ENCODE assay signal across 7 cellular contexts in the genomic region with DNA sequence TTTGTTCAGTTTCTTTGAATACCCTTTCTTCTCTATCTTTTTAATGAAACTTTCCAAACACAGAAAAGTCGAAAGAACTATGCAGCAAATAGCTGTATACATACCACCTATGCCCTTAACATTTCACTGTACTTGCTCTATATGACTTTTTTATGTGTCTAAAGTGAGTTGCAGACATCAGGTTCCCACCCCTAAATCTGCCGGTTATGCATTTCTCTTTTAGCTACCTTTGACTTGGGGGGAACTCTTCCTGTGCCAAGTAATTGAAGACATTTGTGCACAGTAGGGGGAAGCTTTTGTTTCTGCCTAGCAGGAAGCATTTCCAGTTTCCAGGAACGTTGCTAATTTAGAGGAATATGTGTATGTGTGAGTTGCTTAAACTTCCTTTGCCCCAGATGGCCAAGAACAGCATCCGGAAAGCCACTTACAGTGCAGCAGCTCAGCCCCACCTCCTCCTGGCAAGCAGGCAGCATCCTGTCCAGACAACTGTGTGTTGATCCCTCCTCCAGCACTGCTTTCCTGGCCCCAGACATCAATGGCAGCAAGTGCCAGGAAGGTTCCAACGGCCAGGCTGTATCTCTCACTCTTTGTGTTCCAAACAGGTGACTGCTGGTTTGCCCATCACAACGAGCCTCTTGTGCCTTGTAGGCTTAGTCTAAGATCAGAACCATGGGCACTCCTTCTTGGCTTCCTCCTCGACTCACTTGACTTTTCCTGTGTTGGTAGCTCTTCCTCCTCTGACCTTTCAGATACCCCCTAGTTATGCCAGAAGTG. TPM values are rescaled to one million over a fixed set of nuclear protein-coding genes. Genes with fewer than 3 reads are reported as not detected.
DNase-seq lines count a peak whose midpoint lies in the region; ATAC-seq and TF ChIP-seq lines count a peak whose summit lies in the region.

No MANE protein-coding gene starts in this region.

- H3K9me3 Mint-ChIP-seq in GM23338: peaks cover 12% of the 10 kb centered on the region; the same call in 2 of the 3 replicates
- H3K9me3 Mint-ChIP-seq in activated CD8-positive, alpha-beta memory T cell treated with anti-CD3 and anti-CD28 coated beads, Interleukin-2, amount 10 ng/mL, durations not matched to agents 7 days and 5 days (ENCODE audit: low read depth): peaks cover 2% of the 10 kb centered on the region
- no peaks in the 10 kb centered on the region for H3K9me3 Mint-ChIP-seq in stimulated activated effector memory CD8-positive, alpha-beta T cell treated with anti-CD3 and anti-CD28 coated beads, Interleukin-12 subunit alpha, Interleukin-12 subunit beta, amount 100 ng/mL, for 72 hours

- no peak overlapping the region; the same call in 1 of the 2 replicates for H3K27ac Mint-ChIP-seq in GM23338
- H3K27ac Mint-ChIP-seq in activated CD8-positive, alpha-beta memory T cell treated with anti-CD3 and anti-CD28 coated beads, Interleukin-2, amount 10 ng/mL, durations not matched to agents 7 days and 5 days: peak overlapping the region; percentile 78
- peak overlapping the region; percentile 74 for H3K27ac Mint-ChIP-seq in stimulated activated effector memory CD8-positive, alpha-beta T cell treated with anti-CD3 and anti-CD28 coated beads, Interleukin-12 subunit alpha, Interleukin-12 subunit beta, amount 100 ng/mL, for 72 hours

- intact Hi-C loops in left cardiac atrium (cut with DNase I): no loop called here

- peak; percentile 74 for DNase-seq in GM23338 (ENCODE audit: low spot score)
- DNase-seq in activated CD8-positive, alpha-beta memory T cell treated with anti-CD3 and anti-CD28 coated beads, Interleukin-2, amount 10 ng/mL, durations not matched to agents 7 days and 5 days: peak; percentile 56
- peak; percentile 87 for DNase-seq in left cardiac atrium
- DNase-seq in stimulated activated effector memory CD8-positive, alpha-beta T cell treated with anti-CD3 and anti-CD28 coated beads, Interleukin-12 subunit alpha, Interleukin-12 subunit beta, amount 100 ng/mL, for 72 hours (ENCODE audit: low spot score in 2 of 2): no peak

- peaks cover 7% of the 10 kb centered on the region; the same call in 2 of the 3 replicates for H3K36me3 Mint-ChIP-seq in GM23338 (ENCODE audit: low read depth)
- peaks cover 2% of the 10 kb centered on the region for H3K36me3 Mint-ChIP-seq in activated CD8-positive, alpha-beta memory T cell treated with anti-CD3 and anti-CD28 coated beads, Interleukin-2, amount 10 ng/mL, durations not matched to agents 7 days and 5 days
- H3K36me3 Mint-ChIP-seq in stimulated activated effector memory CD8-positive, alpha-beta T cell treated with anti-CD3 and anti-CD28 coated beads, Interleukin-12 subunit alpha, Interleukin-12 subunit beta, amount 100 ng/mL, for 72 hours: peaks cover 1% of the 10 kb centered on the region

- no peak overlapping the region for H3K4me3 ChIP-seq in GM23338

- H3K4me2 ChIP-seq in GM23338: peak overlapping the region; percentile 56

- peak overlapping the region; percentile 33 for H3K27ac ChIP-seq in GM23338 (ENCODE audit: low read depth)

- CTCF ChIA-PET in activated CD8-positive, alpha-beta memory T cell treated with anti-CD3 and anti-CD28 coated beads, Interleukin-2, amount 10 ng/mL, durations not matched to agents 7 days and 5 days (lab: Charles Lee): interaction anchor here (0.6 to 2.3 kb wide), 7 partner anchors 12 to 81 kb away, joined by 3 to 11 read pairs (median 4); no protein-coding TSS in a partner anchor

- H3K4me3 Mint-ChIP-seq in GM23338: peak overlapping the region; percentile 21; the same call in 2 of the 3 replicates
- peak overlapping the region; percentile 51 for H3K4me3 Mint-ChIP-seq in activated CD8-positive, alpha-beta memory T cell treated with anti-CD3 and anti-CD28 coated beads, Interleukin-2, amount 10 ng/mL, durations not matched to agents 7 days and 5 days
- peak overlapping the region; percentile 65 for H3K4me3 Mint-ChIP-seq in stimulated activated effector memory CD8-positive, alpha-beta T cell treated with anti-CD3 and anti-CD28 coated beads, Interleukin-12 subunit alpha, Interleukin-12 subunit beta, amount 100 ng/mL, for 72 hours

- H3K27me3 Mint-ChIP-seq in GM23338 (ENCODE audit: insufficient read depth, low read depth, poor library complexity): peaks cover 2% of the 10 kb centered on the region
- peaks cover 3% of the 10 kb centered on the region for H3K27me3 Mint-ChIP-seq in activated CD8-positive, alpha-beta memory T cell treated with anti-CD3 and anti-CD28 coated beads, Interleukin-2, amount 10 ng/mL, durations not matched to agents 7 days and 5 days

- H3K27me3 ChIP-seq in GM23338 (ENCODE audit: insufficient read depth): no peaks in the 10 kb centered on the region

- H3K4me1 ChIP-seq in GM23338 (ENCODE audit: insufficient read depth): peaks cover 11% of the 10 kb centered on the region

- H4K20me1 ChIP-seq in GM23338 (replicated peaks; ENCODE audit: insufficient read depth): no peaks in the 10 kb centered on the region

- no peaks in the 10 kb centered on the region for H3F3A ChIP-seq in GM23338 (replicated peaks; ENCODE audit: low read depth)

- peak in 1 of 2 experiments; percentile 28; a peak in 2 of 4 replicates for TF ChIP-seq CTCF in GM23338 (conservative IDR thresholded peaks at IDR 0.05; ENCODE audit: low read depth in 2 of 2)

- 0 out of 2 replicates have a peak, but pooled peaks cover 3% of the 10 kb centered on the region for H3K36me3 ChIP-seq in GM23338 (ENCODE audit: insufficient read depth)

- no peaks in the 10 kb centered on the region for H3K79me2 ChIP-seq in GM23338 (replicated peaks; ENCODE audit: insufficient read depth)

- peaks cover 14% of the 10 kb centered on the region for H3K4me1 Mint-ChIP-seq in GM23338
- H3K4me1 Mint-ChIP-seq in activated CD8-positive, alpha-beta memory T cell treated with anti-CD3 and anti-CD28 coated beads, Interleukin-2, amount 10 ng/mL, durations not matched to agents 7 days and 5 days: peaks cover 23% of the 10 kb centered on the region
- H3K4me1 Mint-ChIP-seq in stimulated activated effector memory CD8-positive, alpha-beta T cell treated with anti-CD3 and anti-CD28 coated beads, Interleukin-12 subunit alpha, Interleukin-12 subunit beta, amount 100 ng/mL, for 72 hours: peaks cover 29% of the 10 kb centered on the region

- peak; percentile 92 for ATAC-seq in GM23338
- ATAC-seq in activated CD8-positive, alpha-beta memory T cell treated with anti-CD3 and anti-CD28 coated beads, Interleukin-2, amount 10 ng/mL, durations not matched to agents 7 days and 5 days: peak; percentile 83
- peak; percentile 96 to 99 for ATAC-seq in left cardiac atrium
- peak; percentile 72 for ATAC-seq in stimulated activated effector memory CD8-positive, alpha-beta T cell treated with anti-CD3 and anti-CD28 coated beads, Interleukin-12 subunit alpha, Interleukin-12 subunit beta, amount 100 ng/mL, for 72 hours
- no peak for ATAC-seq in GM19463 (IDR thresholded peaks at IDR 0.05; ENCODE audit: unreplicated experiment)
- ATAC-seq in GM21390 (IDR thresholded peaks at IDR 0.05; ENCODE audit: unreplicated experiment): no peak
- no peak for ATAC-seq in HG03280 (IDR thresholded peaks at IDR 0.05; ENCODE audit: unreplicated experiment)

- H2AFZ ChIP-seq in GM23338: peak overlapping the region; percentile 38; the same call in 1 of the 2 replicates

- H3K9me2 ChIP-seq in GM23338 (ENCODE audit: insufficient read depth): no peaks in the 10 kb centered on the region

RNA-seq across cellular contexts. Expression of a gene that starts 14.7 kb away (rescaled TPM):
- 141 and 174 TPM in 2 replicates for total RNA-seq in GM23338 (2014; rRNA removed; shearing (Covaris generic))
- 122 and 125 TPM in 2 replicates for polyA plus RNA-seq in GM23338 (2016; fragmentation: Nextera tagmentation; extraction: Ambion mirVana)
- total RNA-seq in activated CD8-positive, alpha-beta memory T cell treated with anti-CD3 and anti-CD28 coated beads, Interleukin-2, amount 10 ng/mL, durations not matched to agents 7 days and 5 days: 100 to 1,000 TPM; 109 to 127 TPM
- 10 to 100 TPM; 29.2 to 45.5 TPM for total RNA-seq in left cardiac atrium

RNA-seq across cellular contexts. Expression of a gene that starts 21.4 kb away (rescaled TPM):
- 8.8 and 12.8 TPM in 2 replicates for total RNA-seq in GM23338 (2014; rRNA removed; shearing (Covaris generic))
- polyA plus RNA-seq in GM23338 (2016; fragmentation: Nextera tagmentation; extraction: Ambion mirVana): 1.3 and 1.6 TPM in 2 replicates
- total RNA-seq in activated CD8-positive, alpha-beta memory T cell treated with anti-CD3 and anti-CD28 coated beads, Interleukin-2, amount 10 ng/mL, durations not matched to agents 7 days and 5 days: 10 to 100 TPM; 13.5 to 15.3 TPM
- 1 to 10 TPM; 3.1 to 5.5 TPM for total RNA-seq in left cardiac atrium

RNA-seq across cellular contexts. Expression of a gene that starts 44.8 kb away (rescaled TPM):
- total RNA-seq in GM23338 (2014; rRNA removed; shearing (Covaris generic)): 3.4 and 4.8 TPM in 2 replicates
- polyA plus RNA-seq in GM23338 (2016; fragmentation: Nextera tagmentation; extraction: Ambion mirVana): 1.7 and 1.8 TPM in 2 replicates
- total RNA-seq in activated CD8-positive, alpha-beta memory T cell treated with anti-CD3 and anti-CD28 coated beads, Interleukin-2, amount 10 ng/mL, durations not matched to agents 7 days and 5 days: under 1 TPM; 0.26 to 0.37 TPM
- 100 to 1,000 TPM in 1 of 2 donors, 10 to 100 TPM in 1; 73.6 to 163 TPM for total RNA-seq in left cardiac atrium

RNA-seq across cellular contexts. Expression of a gene that starts 56.1 kb away (rescaled TPM):
- total RNA-seq in GM23338 (2014; rRNA removed; shearing (Covaris generic)): 16.2 and 17.4 TPM in 2 replicates
- 14.0 and 14.6 TPM in 2 replicates for polyA plus RNA-seq in GM23338 (2016; fragmentation: Nextera tagmentation; extraction: Ambion mirVana)
- total RNA-seq in activated CD8-positive, alpha-beta memory T cell treated with anti-CD3 and anti-CD28 coated beads, Interleukin-2, amount 10 ng/mL, durations not matched to agents 7 days and 5 days: not detected
- 1 to 10 TPM; 5.6 to 7.2 TPM for total RNA-seq in left cardiac atrium

RNA-seq across cellular contexts. Expression of a gene that starts 58.7 kb away (rescaled TPM):
- 4.0 and 18.7 TPM in 2 replicates for total RNA-seq in GM23338 (2014; rRNA removed; shearing (Covaris generic))
- polyA plus RNA-seq in GM23338 (2016; fragmentation: Nextera tagmentation; extraction: Ambion mirVana): 3.3 and 4.1 TPM in 2 replicates
- total RNA-seq in activated CD8-positive, alpha-beta memory T cell treated with anti-CD3 and anti-CD28 coated beads, Interleukin-2, amount 10 ng/mL, durations not matched to agents 7 days and 5 days: 1 to 10 TPM; 2.7 TPM
- total RNA-seq in left cardiac atrium: 1 to 10 TPM; 1.4 to 2.6 TPM

Comparison
In these comparisons a context has a peak if more than half of its experiments do, and no peak if none do; other contexts are left out.
1. ATAC-seq: peak in GM23338 (single experiment), activated CD8-positive, alpha-beta memory T cell treated with anti-CD3 and anti-CD28 coated beads, Interleukin-2, amount 10 ng/mL, durations not matched to agents 7 days and 5 days (single experiment), left cardiac atrium (2 of 2) and stimulated activated effector memory CD8-positive, alpha-beta T cell treated with anti-CD3 and anti-CD28 coated beads, Interleukin-12 subunit alpha, Interleukin-12 subunit beta, amount 100 ng/mL, for 72 hours (single experiment); none in GM19463 (single experiment), GM21390 (single experiment) and HG03280 (single experiment).
2. DNase-seq: peak in GM23338 (single experiment), activated CD8-positive, alpha-beta memory T cell treated with anti-CD3 and anti-CD28 coated beads, Interleukin-2, amount 10 ng/mL, durations not matched to agents 7 days and 5 days (single experiment) and left cardiac atrium (single experiment); none in stimulated activated effector memory CD8-positive, alpha-beta T cell treated with anti-CD3 and anti-CD28 coated beads, Interleukin-12 subunit alpha, Interleukin-12 subunit beta, amount 100 ng/mL, for 72 hours (0 of 2).
3. RNA of a gene that starts 44.8 kb away (total RNA-seq): 73.6 to 163 TPM in left cardiac atrium; 3.4 to 4.8 TPM in GM23338 and 0.26 to 0.37 TPM in activated CD8-positive, alpha-beta memory T cell treated with anti-CD3 and anti-CD28 coated beads, Interleukin-2, amount 10 ng/mL, durations not matched to agents 7 days and 5 days; every median in the first group is over 10 times any median in the second.
4. Peak in every context shown above with its lines, with median percentiles within 50 percentile points of each other: H3K4me3 Mint-ChIP-seq.